In genomic region chr7:74070619-74070920, GRCh38 we compare ENCODE assay signal across 20 cellular contexts. TPM values are rescaled to one million over a fixed set of nuclear protein-coding genes. Genes with fewer than 3 reads are reported as not detected.
"Had no signal": no experiment of that assay in that cellular context is flagged by ENCODE, and none has a peak within 500 bp of the region (broad histone marks: within the 10 kb centered on the region; RNA-seq: fewer than 3 reads in every experiment).

No MANE protein-coding gene starts in this region.

- H3K27me3 Mint-ChIP-seq: progenitor cell of endocrine pancreas; stimulated activated naive CD8-positive, alpha-beta T cell treated with anti-CD3 and anti-CD28 coated beads, Interleukin-15, Interleukin-2, amounts not matched to agents 100 ng/mL and 50 ng/mL, for 24 hours had no signal

- H3K4me3 ChIP-seq: esophagus squamous epithelium, hepatocyte, right atrium auricular region had no signal

- H2AFZ ChIP-seq: hepatocyte had no signal

- H3K4me2 ChIP-seq: hepatocyte had no signal

- H3K4me1 ChIP-seq: right atrium auricular region had no signal

- H3K27me3 ChIP-seq: esophagus squamous epithelium, hepatocyte, right atrium auricular region had no signal

- H3K9me3 ChIP-seq: esophagus squamous epithelium, right atrium auricular region had no signal

- H3K27ac ChIP-seq: hepatocyte, right atrium auricular region had no signal

- H3K27ac Mint-ChIP-seq: dendritic cell treated with granulocyte-macrophage colony-stimulating factor and Interleukin-4, amounts not matched to agents 40 ng/mL and 50 ng/mL, for 4 days; progenitor cell of endocrine pancreas; stimulated activated naive CD8-positive, alpha-beta T cell treated with anti-CD3 and anti-CD28 coated beads, Interleukin-15, Interleukin-2, amounts not matched to agents 100 ng/mL and 50 ng/mL, for 24 hours had no signal

- FAIRE-seq: bronchial epithelial cell, islet of Langerhans had no signal

- DNase-seq: activated CD4-positive, alpha-beta T cell treated with anti-CD3 and anti-CD28 coated beads for 48 hours; activated CD4-positive, CD25-positive, alpha-beta regulatory T cell; activated CD8-positive, alpha-beta memory T cell treated with anti-CD3 and anti-CD28 coated beads, Interleukin-2, amount 50 U/mL, for 4 hours; activated effector memory CD4-positive, alpha-beta T cell treated with Interleukin-2 at 50 U/mL for 16 hours; activated naive CD4-positive, alpha-beta T cell treated with anti-CD3 and anti-CD28 coated beads, Interleukin-2, amount 50 U/mL, for 16 hours; activated T-cell treated with anti-CD3 and anti-CD28 coated beads, Interleukin-2, amount 50 U/mL, for 48 hours; effector CD8-positive, alpha-beta T cell; esophagus squamous epithelium; midbrain; occipital lobe; T-helper 1 cell; T-helper 9 cell had no signal

- H3K9me3 Mint-ChIP-seq: dendritic cell treated with granulocyte-macrophage colony-stimulating factor and Interleukin-4, amounts not matched to agents 40 ng/mL and 50 ng/mL, for 4 days; stimulated activated naive CD8-positive, alpha-beta T cell treated with anti-CD3 and anti-CD28 coated beads, Interleukin-15, Interleukin-2, amounts not matched to agents 100 ng/mL and 50 ng/mL, for 24 hours had no signal

- H3K79me2 ChIP-seq: hepatocyte had no signal

- H3K4me3 Mint-ChIP-seq: dendritic cell treated with granulocyte-macrophage colony-stimulating factor and Interleukin-4, amounts not matched to agents 40 ng/mL and 50 ng/mL, for 4 days; stimulated activated naive CD8-positive, alpha-beta T cell treated with anti-CD3 and anti-CD28 coated beads, Interleukin-15, Interleukin-2, amounts not matched to agents 100 ng/mL and 50 ng/mL, for 24 hours had no signal

RNA-seq across cellular contexts. Expression of gene ELN, which starts 42.6 kb away (rescaled TPM):
- polyA plus RNA-seq: neural cell had no signal
